Comparison of ENCODE assay signal across 10 cellular contexts in genomic region chr7:123797673-123798526, GRCh38. TPM values are rescaled to one million over a fixed set of nuclear protein-coding genes. Genes with fewer than 3 reads are reported as not detected.
DNase-seq lines count a peak whose midpoint lies in the region; ATAC-seq and TF ChIP-seq lines count a peak whose summit lies in the region.
"Had no signal": no experiment of that assay in that cellular context is flagged by ENCODE, and none has a peak within 500 bp of the region (broad histone marks: within the 10 kb centered on the region; RNA-seq: fewer than 3 reads in every experiment).

No MANE protein-coding gene starts in this region.

- H3K27me3 Mint-ChIP-seq in osteocyte (ENCODE audit: unreplicated experiment), result peaks cover 2% of the 10 kb centered on the region

- DNase-seq in NCI-H2081 (lab: John Stamatoyannopoulos, UW) (peak; percentile 21 to 63), NCI-H2081 treated with DMSO at 0.1 percent for 48 hours (lab: John Stamatoyannopoulos, UW) (no peak), SHP77 (lab: John Stamatoyannopoulos, UW) (peak; percentile 22 to 30), fibroblast of peridontal ligament (ENCODE audit: extremely low read depth) (peak; percentile 71), osteocyte (ENCODE audit: extremely low spot score, unreplicated experiment) (no peak)
- DNase-seq: stimulated activated naive B cell treated with anti-CD40 and anti-IgM and Interleukin-4, amounts not matched to agents 10 μg/mL and 1 μg/mL and 100 μg/mL, for 72 hours had no signal

- no peaks in the 10 kb centered on the region for H3K9me2 ChIP-seq in Loucy (replicated peaks; ENCODE audit: low read depth, low read length)

- H3K36me3 ChIP-seq in Loucy (ENCODE audit: insufficient read depth, low read length), result no peaks in the 10 kb centered on the region
- H3K36me3 ChIP-seq: BLaER1 had no signal

- ATAC-seq in GM21390 (IDR thresholded peaks at IDR 0.05; ENCODE audit: unreplicated experiment) (no peak), GM21367 (IDR thresholded peaks at IDR 0.05; ENCODE audit: unreplicated experiment) (no peak)

- no peak overlapping the region for H3K4me2 ChIP-seq in Loucy (ENCODE audit: low read depth, low read length, poor library complexity, severe bottlenecking)
- H3K4me2 ChIP-seq: BLaER1 had no signal

- H3K4me3 Mint-ChIP-seq in osteocyte (ENCODE audit: unreplicated experiment), result no peak overlapping the region
- H3K4me3 Mint-ChIP-seq: stimulated activated naive B cell treated with anti-CD40 and anti-IgM and Interleukin-4, amounts not matched to agents 10 μg/mL and 1 μg/mL and 100 μg/mL, for 72 hours had no signal

- peak overlapping the region; percentile 42; the same call in 1 of the 2 replicates for H2AFZ ChIP-seq in Loucy (ENCODE audit: low read length)

- peak; percentile 62 for TF ChIP-seq CTCF in Loucy (conservative IDR thresholded peaks at IDR 0.05; ENCODE audit: low read length)
- peak; percentile 70 for TF ChIP-seq CTCF in osteocyte (IDR thresholded peaks at IDR 0.05)

- no peaks in the 10 kb centered on the region for H3K36me3 Mint-ChIP-seq in osteocyte (ENCODE audit: unreplicated experiment)
- H3K36me3 Mint-ChIP-seq: stimulated activated naive B cell treated with anti-CD40 and anti-IgM and Interleukin-4, amounts not matched to agents 10 μg/mL and 1 μg/mL and 100 μg/mL, for 72 hours had no signal

- H3F3A ChIP-seq in Loucy (ENCODE audit: low read depth), result no peaks in the 10 kb centered on the region

- H4K20me1 ChIP-seq in Loucy (ENCODE audit: insufficient read depth, low read length, poor library complexity, severe bottlenecking), result no peaks in the 10 kb centered on the region
- H4K20me1 ChIP-seq: BLaER1 had no signal

- H3K4me1 Mint-ChIP-seq in osteocyte (ENCODE audit: unreplicated experiment), result peaks cover 9% of the 10 kb centered on the region

- no peak overlapping the region for H3K9ac ChIP-seq in Loucy (ENCODE audit: low read depth, low read length, poor library complexity, severe bottlenecking)
- H3K9ac ChIP-seq: BLaER1 had no signal

- no peaks in the 10 kb centered on the region for H3K4me1 ChIP-seq in Loucy (ENCODE audit: insufficient read depth, low read length, poor library complexity, severe bottlenecking)

- no peak overlapping the region for H3K27ac Mint-ChIP-seq in osteocyte (ENCODE audit: unreplicated experiment)
- H3K27ac Mint-ChIP-seq: stimulated activated naive B cell treated with anti-CD40 and anti-IgM and Interleukin-4, amounts not matched to agents 10 μg/mL and 1 μg/mL and 100 μg/mL, for 72 hours had no signal

- H3K9me3 Mint-ChIP-seq in osteocyte (ENCODE audit: unreplicated experiment), result no peaks in the 10 kb centered on the region
- H3K9me3 Mint-ChIP-seq: stimulated activated naive B cell treated with anti-CD40 and anti-IgM and Interleukin-4, amounts not matched to agents 10 μg/mL and 1 μg/mL and 100 μg/mL, for 72 hours had no signal

- H3K9me3 ChIP-seq in Loucy (ENCODE audit: insufficient read depth, low read depth, low read length), result no peaks in the 10 kb centered on the region
- H3K9me3 ChIP-seq: BLaER1 had no signal

- no peak overlapping the region for H3K4me3 ChIP-seq in Loucy (ENCODE audit: low read length, poor library complexity, severe bottlenecking)
- H3K4me3 ChIP-seq: BLaER1 had no signal

- H3K79me2 ChIP-seq in Loucy (ENCODE audit: insufficient read depth, low read length), result no peaks in the 10 kb centered on the region

- no peaks in the 10 kb centered on the region for H3K27me3 ChIP-seq in Loucy (ENCODE audit: insufficient read depth, low read length, poor library complexity, severe bottlenecking)
- H3K27me3 ChIP-seq: BLaER1 had no signal

RNA-seq across cellular contexts. Expression of gene HYAL4, which starts 47.1 kb away (rescaled TPM):
- not detected in 2 replicates for total RNA-seq in osteocyte

RNA-seq across cellular contexts. Expression of gene WASL, which starts 49.1 kb away (rescaled TPM):
- 41.5 and 42.7 TPM in 2 replicates for total RNA-seq in osteocyte

Comparison
In these comparisons a context has a peak if more than half of its experiments do, and no peak if none do; other contexts are left out.
1. DNase-seq: peak in NCI-H2081 (2 of 2), SHP77 (2 of 2) and fibroblast of peridontal ligament (single experiment); none in NCI-H2081 treated with DMSO at 0.1 percent for 48 hours (single experiment) and osteocyte (single experiment).